In genomic region chr2:236105955-236106607, GRCh38 we compare ENCODE assay signal across 14 cellular contexts.
DNase-seq lines count a peak whose midpoint lies in the region; ATAC-seq, FAIRE-seq and TF ChIP-seq lines count a peak whose summit lies in the region.
"Had no signal": no experiment of that assay in that cellular context is flagged by ENCODE, and none has a peak within 500 bp of the region (broad histone marks: within the 10 kb centered on the region; RNA-seq: fewer than 3 reads in every experiment).

No MANE protein-coding gene starts in this region.

- H3K9me3 ChIP-seq in HepG2 (ENCODE audit: low read length): no peaks in the 10 kb centered on the region
- H3K9me3 ChIP-seq: BLaER1 treated with 17β-estradiol and CSF1 and Interleukin-3, amounts not matched to agents 10 nM and 100 nM had no signal

- CTCF ChIA-PET in HepG2 (lab: Yijun Ruan, JAX; ENCODE audit: low intra/inter-chr PET ratio, low total read pairs): no interaction called here

- peaks cover 25% of the 10 kb centered on the region for H4K20me1 ChIP-seq in HepG2 (ENCODE audit: insufficient read depth, low read length)

- H3K79me2 ChIP-seq in HepG2 (ENCODE audit: insufficient read depth, low read length): no peaks in the 10 kb centered on the region

- no peak overlapping the region for H3K9ac ChIP-seq in HepG2 (ENCODE audit: insufficient read depth, low read depth, low read length)
- H3K9ac ChIP-seq: BLaER1 treated with 17β-estradiol and CSF1 and Interleukin-3, amounts not matched to agents 10 nM and 100 nM had no signal

- peak in 1 of 2 experiments; percentile 21; a peak in 1 of 4 replicates for TF ChIP-seq EP300 in HepG2 (IDR thresholded peaks at IDR 0.05; ENCODE audit: low read depth in 2 of 2, low read length in 2 of 2)
- TF ChIP-seq EP300 in HepG2 (CRISPR knock-in tag; IDR thresholded peaks at IDR 0.05; ENCODE audit: borderline replicate concordance): peak; percentile 54

- 0 out of 2 replicates have a peak, but pooled peaks have one; percentile 10 for TF ChIP-seq CTCF in HepG2 (CRISPR knock-in tag; IDR thresholded peaks at IDR 0.05)

- peak; percentile 81 for FAIRE-seq in HepG2 (lab: Jason Lieb, UNC)

- no peak overlapping the region for H3K27ac ChIP-seq in HepG2 (ENCODE audit: extremely low read length, insufficient read depth, low read length)
- H3K27ac ChIP-seq: BLaER1 treated with 17β-estradiol and CSF1 and Interleukin-3, amounts not matched to agents 10 nM and 100 nM had no signal

- TF ChIP-seq POLR2A in HepG2 (IDR thresholded peaks at IDR 0.05; ENCODE audit: insufficient read depth in 1 of 2, low read depth in 2 of 2, low read length in 2 of 2): no peak

- H3K36me3 ChIP-seq in HepG2 (replicated peaks in 1 of 2; ENCODE audit: control insufficient read depth in 1 of 2, insufficient read depth in 2 of 2, low read length in 2 of 2): no peaks in the 10 kb centered on the region

- in situ Hi-C loops in HepG2 (cut with HindIII; ENCODE audit: extremely low pct_ligation_motif_present, low pct_unique_long_range_greater_than_20kb): no loop called here

- DNase-seq in dermis blood vessel endothelial cell (peak; percentile 26), HepG2 (ENCODE audit: low spot score) (peak; percentile 87), posterior vena cava (ENCODE audit: low spot score) (peak; percentile 59), anterior cingulate cortex (lab: John Stamatoyannopoulos, UW) (no peak), MV-4-11 (lab: John Stamatoyannopoulos, UW) (no peak), NCI-H774 (lab: John Stamatoyannopoulos, UW) (no peak)
- DNase-seq: Calu3; CD8-positive, alpha-beta T cell; DMS79 treated with DMSO at 0.1 percent for 48 hours; GF-D8; H9 had no signal

- peak; percentile 90 for ATAC-seq in HepG2
- no peak for ATAC-seq in HG03159 (IDR thresholded peaks at IDR 0.05; ENCODE audit: unreplicated experiment)
- ATAC-seq: CD8-positive, alpha-beta T cell had no signal

- peaks cover 27% of the 10 kb centered on the region for H3K4me1 ChIP-seq in HepG2 (ENCODE audit: insufficient read depth, low read length)

- no TSS peak for BruUV-seq in HepG2 (replicated peaks; lab: Mats Ljungman, UMichigan)

- H3K4me3 ChIP-seq in HepG2 (replicated peaks in 1 of 3; ENCODE audit: insufficient read depth in 1 of 3, low read depth in 2 of 3, low read length in 3 of 3): no peak overlapping the region
- H3K4me3 ChIP-seq: BLaER1 treated with 17β-estradiol and CSF1 and Interleukin-3, amounts not matched to agents 10 nM and 100 nM; GM23338 had no signal

- POLR2A ChIA-PET in HepG2 (lab: Yijun Ruan, JAX): no interaction called here

- no peak overlapping the region for H2AFZ ChIP-seq in HepG2 (ENCODE audit: low read length)
- H2AFZ ChIP-seq: GM23338 had no signal

- intact Hi-C loops in HepG2 (cut with micrococcal nuclease; ENCODE audit: unreplicated experiment) (no loop called here), posterior vena cava (cut with DNase I) (no loop called here)

- peak overlapping the region; percentile 21; the same call in 1 of the 2 replicates for H3K4me2 ChIP-seq in HepG2 (ENCODE audit: low read depth, low read length)
- H3K4me2 ChIP-seq: BLaER1 treated with 17β-estradiol and CSF1 and Interleukin-3, amounts not matched to agents 10 nM and 100 nM; GM23338 had no signal

- no peak for TF ChIP-seq RAD21 in HepG2 (CRISPR knock-in tag; IDR thresholded peaks at IDR 0.05)

- H3K27me3 ChIP-seq in HepG2 (ENCODE audit: control insufficient read depth in 1 of 2, insufficient read depth in 2 of 2, low read length in 2 of 2): no peaks in the 10 kb centered on the region
- H3K27me3 ChIP-seq: BLaER1 treated with 17β-estradiol and CSF1 and Interleukin-3, amounts not matched to agents 10 nM and 100 nM had no signal

- 70% methylated on average over 7 of the region's 16 CpGs for WGBS in HepG2 (ENCODE audit: low lambda C conversion rate)

TF ChIP-seq in HepG2, 621 proteins besides CTCF, POLR2A, EP300 and RAD21 (continues in another document):
- TF ChIP-seq, protein P1, sequence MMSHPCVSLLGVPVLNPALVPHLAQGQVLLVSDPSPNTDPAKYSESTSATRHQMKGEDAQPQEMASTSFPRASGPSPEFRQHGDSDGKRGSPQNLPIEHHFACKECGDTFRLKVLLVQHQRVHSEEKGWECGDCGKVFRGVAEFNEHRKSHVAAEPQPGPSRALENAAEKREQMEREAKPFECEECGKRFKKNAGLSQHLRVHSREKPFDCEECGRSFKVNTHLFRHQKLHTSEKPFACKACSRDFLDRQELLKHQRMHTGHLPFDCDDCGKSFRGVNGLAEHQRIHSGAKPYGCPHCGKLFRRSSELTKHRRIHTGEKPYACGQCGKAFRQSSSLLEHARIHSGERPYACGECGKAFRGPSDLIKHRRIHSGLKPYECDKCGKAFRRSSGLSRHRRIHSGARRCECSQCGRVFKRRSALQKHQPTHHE (CRISPR knock-in tag; IDR thresholded peaks at IDR 0.05; ENCODE audit: borderline replicate concordance): no peak
- no peak for TF ChIP-seq ZNF34 (CRISPR knock-in tag; IDR thresholded peaks at IDR 0.05; ENCODE audit: borderline replicate concordance)
- peak; percentile 91 for TF ChIP-seq HIC2 (CRISPR knock-in tag; IDR thresholded peaks at IDR 0.05; ENCODE audit: low read depth)
- TF ChIP-seq ZNF138 (CRISPR knock-in tag; IDR thresholded peaks at IDR 0.05; ENCODE audit: low read depth): no peak
- peak; percentile 43; the same call in 1 of the 2 replicates for TF ChIP-seq ELF3 (CRISPR knock-in tag; IDR thresholded peaks at IDR 0.05)
- TF ChIP-seq, protein P2, sequence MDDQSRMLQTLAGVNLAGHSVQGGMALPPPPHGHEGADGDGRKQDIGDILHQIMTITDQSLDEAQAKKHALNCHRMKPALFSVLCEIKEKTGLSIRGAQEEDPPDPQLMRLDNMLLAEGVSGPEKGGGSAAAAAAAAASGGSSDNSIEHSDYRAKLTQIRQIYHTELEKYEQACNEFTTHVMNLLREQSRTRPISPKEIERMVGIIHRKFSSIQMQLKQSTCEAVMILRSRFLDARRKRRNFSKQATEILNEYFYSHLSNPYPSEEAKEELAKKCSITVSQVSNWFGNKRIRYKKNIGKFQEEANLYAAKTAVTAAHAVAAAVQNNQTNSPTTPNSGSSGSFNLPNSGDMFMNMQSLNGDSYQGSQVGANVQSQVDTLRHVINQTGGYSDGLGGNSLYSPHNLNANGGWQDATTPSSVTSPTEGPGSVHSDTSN (CRISPR knock-in tag; IDR thresholded peaks at IDR 0.05; ENCODE audit: borderline replicate concordance): no peak
- TF ChIP-seq, protein P3, sequence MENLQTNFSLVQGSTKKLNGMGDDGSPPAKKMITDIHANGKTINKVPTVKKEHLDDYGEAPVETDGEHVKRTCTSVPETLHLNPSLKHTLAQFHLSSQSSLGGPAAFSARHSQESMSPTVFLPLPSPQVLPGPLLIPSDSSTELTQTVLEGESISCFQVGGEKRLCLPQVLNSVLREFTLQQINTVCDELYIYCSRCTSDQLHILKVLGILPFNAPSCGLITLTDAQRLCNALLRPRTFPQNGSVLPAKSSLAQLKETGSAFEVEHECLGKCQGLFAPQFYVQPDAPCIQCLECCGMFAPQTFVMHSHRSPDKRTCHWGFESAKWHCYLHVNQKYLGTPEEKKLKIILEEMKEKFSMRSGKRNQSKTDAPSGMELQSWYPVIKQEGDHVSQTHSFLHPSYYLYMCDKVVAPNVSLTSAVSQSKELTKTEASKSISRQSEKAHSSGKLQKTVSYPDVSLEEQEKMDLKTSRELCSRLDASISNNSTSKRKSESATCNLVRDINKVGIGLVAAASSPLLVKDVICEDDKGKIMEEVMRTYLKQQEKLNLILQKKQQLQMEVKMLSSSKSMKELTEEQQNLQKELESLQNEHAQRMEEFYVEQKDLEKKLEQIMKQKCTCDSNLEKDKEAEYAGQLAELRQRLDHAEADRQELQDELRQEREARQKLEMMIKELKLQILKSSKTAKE (CRISPR knock-in tag; IDR thresholded peaks at IDR 0.05; ENCODE audit: borderline replicate concordance): peak; percentile 87
- TF ChIP-seq CENPX (CRISPR knock-in tag; IDR thresholded peaks at IDR 0.05): no peak
- TF ChIP-seq ZNF878 (CRISPR knock-in tag; IDR thresholded peaks at IDR 0.05): no peak

Comparison
In these comparisons a context has a peak if more than half of its experiments do, and no peak if none do; other contexts are left out.
1. DNase-seq: peak in dermis blood vessel endothelial cell (single experiment), HepG2 (single experiment) and posterior vena cava (single experiment); none in anterior cingulate cortex (0 of 58), MV-4-11 (single experiment) and NCI-H774 (single experiment).